Comparison of ENCODE assay signal across 11 cellular contexts in the genomic region with DNA sequence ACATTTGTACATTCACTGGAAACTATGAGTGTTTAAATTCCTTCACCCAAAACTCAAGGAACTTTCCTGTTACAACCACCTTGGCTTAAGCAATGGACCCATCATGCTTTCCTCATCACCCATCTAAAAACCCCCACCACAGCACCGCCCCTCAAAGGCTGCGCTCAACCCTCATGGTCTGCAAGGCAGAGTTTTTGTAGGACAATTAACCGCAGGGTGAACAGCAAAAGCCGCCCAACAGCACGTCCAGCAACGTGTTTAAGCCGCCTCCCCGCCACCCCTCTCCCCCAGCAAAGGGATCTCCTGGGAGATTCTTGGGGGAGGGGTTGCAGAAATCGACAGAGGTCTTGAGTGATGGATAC. TPM values are rescaled to one million over a fixed set of nuclear protein-coding genes. Genes with fewer than 3 reads are reported as not detected.
DNase-seq lines count a peak whose midpoint lies in the region; ATAC-seq and TF ChIP-seq lines count a peak whose summit lies in the region.
"Had no signal": no experiment of that assay in that cellular context is flagged by ENCODE, and none has a peak within 500 bp of the region (broad histone marks: within the 10 kb centered on the region; RNA-seq: fewer than 3 reads in every experiment).

No MANE protein-coding gene starts in this region.

- H3K4me3 Mint-ChIP-seq in natural killer cell = peak overlapping the region; percentile 28
- H3K4me3 Mint-ChIP-seq in natural killer cell treated with Interleukin-12 subunit alpha and Interleukin-12 subunit beta and Interleukin-15 and Interleukin-18, amount 100 ng/mL, for 72 hours = no peak overlapping the region
- H3K4me3 Mint-ChIP-seq in endothelial cell (ENCODE audit: unreplicated experiment) = peak overlapping the region; percentile 89

- no peak for DNase-seq in natural killer cell
- DNase-seq in natural killer cell treated with Interleukin-12 subunit alpha and Interleukin-12 subunit beta and Interleukin-15 and Interleukin-18, amount 100 ng/mL, for 72 hours (ENCODE audit: low spot score) = no peak
- no peak for DNase-seq in endothelial cell (ENCODE audit: low spot score)
- no peak for DNase-seq in NCI-H345 treated with DMSO at 0.1 percent for 48 hours (lab: John Stamatoyannopoulos, UW; ENCODE audit: unreplicated experiment)
- DNase-seq in GOT3 (lab: John Stamatoyannopoulos, UW) = no peak
- no peak for DNase-seq in stimulated activated CD4-positive, alpha-beta T cell treated with anti-CD3 and anti-CD28 coated beads, Interleukin-12 subunit alpha, Interleukin-12 subunit beta, amount 100 ng/mL, for 4 hours
- DNase-seq in aorta = no peak

- H3K27ac Mint-ChIP-seq in natural killer cell (no peak overlapping the region), endothelial cell (ENCODE audit: unreplicated experiment) (no peak overlapping the region)
- H3K27ac Mint-ChIP-seq in natural killer cell treated with Interleukin-12 subunit alpha and Interleukin-12 subunit beta and Interleukin-15 and Interleukin-18, amount 100 ng/mL, for 72 hours = no peak overlapping the region
- H3K27ac Mint-ChIP-seq: stimulated activated naive B cell treated with anti-CD40 and anti-IgM and Interleukin-4, amounts not matched to agents 10 μg/mL and 1 μg/mL and 100 μg/mL, for 72 hours had no signal

- H3K27me3 ChIP-seq in mucosa of stomach (ENCODE audit: control insufficient read depth, insufficient read depth, low read length) (peaks cover 31% of the 10 kb centered on the region), aorta (ENCODE audit: control insufficient read depth in 1 of 2, insufficient read depth in 2 of 2, low read length in 1 of 2) (peaks cover 0 to 3% of the 10 kb centered on the region in 2 donors)

- peaks cover 46 to 65% of the 10 kb centered on the region in 2 donors for H3K27me3 Mint-ChIP-seq in natural killer cell (ENCODE audit: low read depth in 2 of 2)
- peaks cover 45 to 73% of the 10 kb centered on the region in 2 donors for H3K27me3 Mint-ChIP-seq in natural killer cell treated with Interleukin-12 subunit alpha and Interleukin-12 subunit beta and Interleukin-15 and Interleukin-18, amount 100 ng/mL, for 72 hours
- H3K27me3 Mint-ChIP-seq in endothelial cell (ENCODE audit: unreplicated experiment) = peaks cover 13% of the 10 kb centered on the region

- no peak overlapping the region for H3K27ac ChIP-seq in aorta (ENCODE audit: low read depth in 1 of 2, low read length in 2 of 2)
- H3K27ac ChIP-seq: C4-2B had no signal

- peaks cover 0 to 6% of the 10 kb centered on the region in 2 donors for H3K4me1 Mint-ChIP-seq in natural killer cell
- H3K4me1 Mint-ChIP-seq in natural killer cell treated with Interleukin-12 subunit alpha and Interleukin-12 subunit beta and Interleukin-15 and Interleukin-18, amount 100 ng/mL, for 72 hours (ENCODE audit: low read depth in 2 of 2) = peaks cover 3 to 4% of the 10 kb centered on the region in 2 donors
- H3K4me1 Mint-ChIP-seq in endothelial cell (ENCODE audit: unreplicated experiment) = peaks cover 19% of the 10 kb centered on the region

- H3K9ac ChIP-seq in mucosa of stomach (ENCODE audit: low read length) = peak overlapping the region; percentile 4

- H3K9me3 Mint-ChIP-seq in natural killer cell (no peaks in the 10 kb centered on the region), endothelial cell (ENCODE audit: unreplicated experiment) (no peaks in the 10 kb centered on the region)
- no peaks in the 10 kb centered on the region for H3K9me3 Mint-ChIP-seq in natural killer cell treated with Interleukin-12 subunit alpha and Interleukin-12 subunit beta and Interleukin-15 and Interleukin-18, amount 100 ng/mL, for 72 hours
- H3K9me3 Mint-ChIP-seq: stimulated activated naive B cell treated with anti-CD40 and anti-IgM and Interleukin-4, amounts not matched to agents 10 μg/mL and 1 μg/mL and 100 μg/mL, for 72 hours had no signal

- TF ChIP-seq CTCF in natural killer cell (IDR thresholded peaks at IDR 0.05) (no peak), endothelial cell (IDR thresholded peaks at IDR 0.05; ENCODE audit: unreplicated experiment) (no peak)

- H3K36me3 Mint-ChIP-seq in natural killer cell (no peaks in the 10 kb centered on the region), endothelial cell (ENCODE audit: low read depth, unreplicated experiment) (no peaks in the 10 kb centered on the region)
- no peaks in the 10 kb centered on the region for H3K36me3 Mint-ChIP-seq in natural killer cell treated with Interleukin-12 subunit alpha and Interleukin-12 subunit beta and Interleukin-15 and Interleukin-18, amount 100 ng/mL, for 72 hours
- H3K36me3 Mint-ChIP-seq: stimulated activated naive B cell treated with anti-CD40 and anti-IgM and Interleukin-4, amounts not matched to agents 10 μg/mL and 1 μg/mL and 100 μg/mL, for 72 hours had no signal

- H3K4me1 ChIP-seq in mucosa of stomach (ENCODE audit: control insufficient read depth, insufficient read depth, low read length) (peaks cover 32% of the 10 kb centered on the region), aorta (ENCODE audit: control insufficient read depth in 1 of 2, insufficient read depth in 2 of 2, low read length in 2 of 2) (no peaks in the 10 kb centered on the region)

- no peaks in the 10 kb centered on the region for H3K9me3 ChIP-seq in mucosa of stomach (ENCODE audit: control insufficient read depth, low read length)
- H3K9me3 ChIP-seq in aorta (ENCODE audit: control insufficient read depth, low read length) = peaks cover 7% of the 10 kb centered on the region

- no peak for ATAC-seq in natural killer cell
- no peak for ATAC-seq in natural killer cell treated with Interleukin-12 subunit alpha and Interleukin-12 subunit beta and Interleukin-15 and Interleukin-18, amount 100 ng/mL, for 72 hours
- ATAC-seq in aorta (ENCODE audit: low FRiP score) = no peak

- intact Hi-C loops in natural killer cell (cut with micrococcal nuclease) (loop anchor here (5.0 kb wide), 1 partner anchor 1031 kb away; no protein-coding TSS in a partner anchor), aorta (cut with DNase I) (no loop called here)

- H3K36me3 ChIP-seq in mucosa of stomach (ENCODE audit: control insufficient read depth, insufficient read depth, low read length) (no peaks in the 10 kb centered on the region), aorta (ENCODE audit: control insufficient read depth in 1 of 2, insufficient read depth in 2 of 2, low read length in 1 of 2) (no peaks in the 10 kb centered on the region)

- no peak overlapping the region for H3K4me3 ChIP-seq in mucosa of stomach (ENCODE audit: low read length)
- H3K4me3 ChIP-seq in aorta (ENCODE audit: low read length in 2 of 2) = no peak overlapping the region
- H3K4me3 ChIP-seq: GM12878 had no signal

- 71% methylated on average over 9 of the region's 9 CpGs for WGBS in aorta, 2 donors

RNA-seq across cellular contexts. Expression of gene ROR2, which starts 2.0 kb away (rescaled TPM):
- total RNA-seq in natural killer cell (1 to 10 TPM in 1 of 3 donors, not detected in 2; 1.7 TPM), endothelial cell (ENCODE audit: unreplicated experiment) (3.5 TPM), aorta (1 to 10 TPM; 1.6 to 5.8 TPM)
- under 1 TPM in 1 of 2 donors, not detected in 1; 0.11 TPM for total RNA-seq in natural killer cell treated with Interleukin-12 subunit alpha and Interleukin-12 subunit beta and Interleukin-15 and Interleukin-18, amount 100 ng/mL, for 72 hours
- not detected for polyA plus RNA-seq in aorta
